ENCODE assay signal across 1 cellular context in genomic region chr2:123303735-123304134, GRCh38.
TF ChIP-seq lines count a peak whose summit lies in the region.

No MANE protein-coding gene starts in this region.

TF ChIP-seq in GM23338, 12 proteins besides CTCF, POLR2A, EP300 and RAD21:
- TF ChIP-seq ZNF462 (CRISPR knock-in tag; IDR thresholded peaks at IDR 0.05) (no peak), EZH2phosphoT487 (IDR thresholded peaks at IDR 0.05; ENCODE audit: unreplicated experiment) (no peak), REST (IDR thresholded peaks at IDR 0.05; ENCODE audit: unreplicated experiment) (no peak), POLR2AphosphoS5 (IDR thresholded peaks at IDR 0.05; ENCODE audit: low read depth) (no peak)
